ENCODE assay signal across 10 cellular contexts in genomic region chr6:151276112-151276745, GRCh38. TPM values are rescaled to one million over a fixed set of nuclear protein-coding genes. Genes with fewer than 3 reads are reported as not detected.
DNase-seq lines count a peak whose midpoint lies in the region; ATAC-seq and TF ChIP-seq lines count a peak whose summit lies in the region.
"Had no signal": no experiment of that assay in that cellular context is flagged by ENCODE, and none has a peak within 500 bp of the region (broad histone marks: within the 10 kb centered on the region; RNA-seq: fewer than 3 reads in every experiment).

No MANE protein-coding gene starts in this region.

- H3K9me3 Mint-ChIP-seq in WTC11 (no peaks in the 10 kb centered on the region), progenitor cell of endocrine pancreas (ENCODE audit: low read depth) (no peaks in the 10 kb centered on the region)
- H3K9me3 Mint-ChIP-seq: H9 had no signal

- ATAC-seq in WTC11 (peak; percentile 63), HG02885 (IDR thresholded peaks at IDR 0.05; ENCODE audit: poor library complexity, unreplicated experiment) (no peak)

- no peak overlapping the region for H3K27ac Mint-ChIP-seq in WTC11
- no peak overlapping the region for H3K27ac Mint-ChIP-seq in progenitor cell of endocrine pancreas

- H3K36me3 Mint-ChIP-seq in WTC11 = no peaks in the 10 kb centered on the region
- H3K36me3 Mint-ChIP-seq in progenitor cell of endocrine pancreas (ENCODE audit: insufficient read depth) = no peaks in the 10 kb centered on the region

- peak; percentile 45 for DNase-seq in EL
- no peak for DNase-seq in WTC11 (ENCODE audit: low spot score)
- DNase-seq in foreskin fibroblast = peak; percentile 76 to 90
- DNase-seq in progenitor cell of endocrine pancreas (ENCODE audit: low spot score, unreplicated experiment) = no peak
- DNase-seq in medulla oblongata (ENCODE audit: extremely low spot score) = no peak
- no peak for DNase-seq in mucosa of gallbladder (ENCODE audit: low spot score)
- DNase-seq in UCSD-AML1 (lab: John Stamatoyannopoulos, UW; ENCODE audit: unreplicated experiment) = no peak
- DNase-seq: activated naive CD4-positive, alpha-beta T cell treated with anti-CD3 and anti-CD28 coated beads, Interleukin-2, amount 50 U/mL, for 16 hours; H9 had no signal

- POLR2A ChIA-PET in WTC11 (lab: Charles Lee) = no interaction called here

- no peak overlapping the region for H3K4me3 ChIP-seq in foreskin fibroblast (ENCODE audit: low read depth in 1 of 2, low read length in 2 of 2)

- H3K27me3 Mint-ChIP-seq in WTC11 (ENCODE audit: low read depth) = no peaks in the 10 kb centered on the region
- peaks cover 24% of the 10 kb centered on the region for H3K27me3 Mint-ChIP-seq in progenitor cell of endocrine pancreas

- no peak for TF ChIP-seq CTCF in WTC11 (IDR thresholded peaks at IDR 0.05)
- peak; percentile 12 for TF ChIP-seq CTCF in foreskin fibroblast (IDR thresholded peaks at IDR 0.05; ENCODE audit: low read depth, low read length)
- peak; percentile 24 for TF ChIP-seq CTCF in progenitor cell of endocrine pancreas (IDR thresholded peaks at IDR 0.05; ENCODE audit: unreplicated experiment)

- CTCF ChIA-PET in WTC11 (lab: Charles Lee) = interaction anchor here (0.7 kb wide), 1 partner anchor 14 kb away, joined by 3 read pairs; no protein-coding TSS in a partner anchor

- H3K4me1 Mint-ChIP-seq in WTC11 (peaks cover 25% of the 10 kb centered on the region), progenitor cell of endocrine pancreas (ENCODE audit: low read depth) (peaks cover 11% of the 10 kb centered on the region)

- H3K4me3 Mint-ChIP-seq in WTC11 (no peak overlapping the region), progenitor cell of endocrine pancreas (ENCODE audit: low read depth) (no peak overlapping the region)
- H3K4me3 Mint-ChIP-seq: H9 had no signal

TF ChIP-seq in WTC11, 78 proteins besides CTCF, POLR2A, EP300 and RAD21:
- TF ChIP-seq ATF2 (CRISPR knock-in tag; IDR thresholded peaks at IDR 0.05; ENCODE audit: borderline replicate concordance, low read depth) (no peak), FOXK1 (CRISPR knock-in tag; IDR thresholded peaks at IDR 0.05) (no peak), SMAD4 (CRISPR knock-in tag; IDR thresholded peaks at IDR 0.05) (no peak), AFF4 (CRISPR knock-in tag; IDR thresholded peaks at IDR 0.05; ENCODE audit: borderline replicate concordance) (no peak), ZNF138 (CRISPR knock-in tag; conservative IDR thresholded peaks at IDR 0.05) (no peak), ELF4 (CRISPR knock-in tag; IDR thresholded peaks at IDR 0.05; ENCODE audit: low read depth) (no peak)
TF ChIP-seq in WTC11: peak in this region for 0.

RNA-seq across cellular contexts. Expression of gene AKAP12, which starts 36.5 kb away (rescaled TPM):
- total RNA-seq in WTC11 (2021) = 64.2 to 90.0 TPM (median 65.0 TPM) in 3 replicates
- 10.6 and 19.3 TPM in 2 replicates for total RNA-seq in progenitor cell of endocrine pancreas
- 81.0 TPM for total RNA-seq in mucosa of gallbladder

Comparison
In these comparisons a context has a peak if more than half of its experiments do, and no peak if none do; other contexts are left out.
1. DNase-seq: peak in EL (single experiment) and foreskin fibroblast (2 of 2); none in WTC11 (single experiment), progenitor cell of endocrine pancreas (single experiment), medulla oblongata (single experiment), mucosa of gallbladder (single experiment) and UCSD-AML1 (single experiment).